11 cellular contexts compared by ENCODE assay signal in genomic region chr19:14138576-14139265, GRCh38. TPM values are rescaled to one million over a fixed set of nuclear protein-coding genes. Genes with fewer than 3 reads are reported as not detected.
DNase-seq lines count a peak whose midpoint lies in the region; ATAC-seq and TF ChIP-seq lines count a peak whose summit lies in the region.
"Had no signal": no experiment of that assay in that cellular context is flagged by ENCODE, and none has a peak within 500 bp of the region (broad histone marks: within the 10 kb centered on the region; RNA-seq: fewer than 3 reads in every experiment).

No MANE protein-coding gene starts in this region.

- H3K27me3 ChIP-seq in GM23248 (replicated peaks; ENCODE audit: insufficient read depth) (no peaks in the 10 kb centered on the region), gastrocnemius medialis (no peaks in the 10 kb centered on the region)

- DNase-seq in GM23248 = peak; percentile 39
- DNase-seq in fibroblast of villous mesenchyme (ENCODE audit: low read depth) = peak; percentile 62
- peak in 1 of 2 donors; percentile 30 for DNase-seq in gastrocnemius medialis
- no peak for DNase-seq in iPS-NIHi7 (ENCODE audit: extremely low spot score)
- DNase-seq in mucosa of gallbladder (ENCODE audit: low spot score) = no peak
- DNase-seq: amniotic stem cell; mucosa of descending colon; NK-92 treated with Interleukin-12 subunit alpha and Interleukin-12 subunit beta, amount 100 ng/mL, for 24 hours had no signal

- H3K79me2 ChIP-seq in GM23248 (ENCODE audit: insufficient read depth) = peaks cover 24% of the 10 kb centered on the region

- intact Hi-C loops in gastrocnemius medialis (cut with DNase I; ENCODE audit: low total_unique reads) = loop anchor here (5.0 kb wide), 3 partner anchors 131 to 269 kb away; partner anchors contain the start of gene RFX1

- TF ChIP-seq CTCF in VCaP (conservative IDR thresholded peaks at IDR 0.05) (no peak), fibroblast of villous mesenchyme (IDR thresholded peaks at IDR 0.05; ENCODE audit: insufficient read depth, low read depth, low read length) (no peak), gastrocnemius medialis (IDR thresholded peaks at IDR 0.05 in 4 of 5, conservative IDR thresholded peaks at IDR 0.05 in 1 of 5) (no peak)

- no peaks in the 10 kb centered on the region for H3K36me3 ChIP-seq in GM23248 (ENCODE audit: low read depth)
- H3K36me3 ChIP-seq in gastrocnemius medialis = no peaks in the 10 kb centered on the region

- H3K4me2 ChIP-seq in GM23248 (ENCODE audit: unreplicated experiment) = no peak overlapping the region

- no peak overlapping the region for H3K9ac ChIP-seq in GM23248

- no peak overlapping the region for H3K4me3 ChIP-seq in GM23248
- no peak overlapping the region for H3K4me3 ChIP-seq in fibroblast of villous mesenchyme (ENCODE audit: low read depth, low read length)
- no peak overlapping the region for H3K4me3 ChIP-seq in gastrocnemius medialis
- H3K4me3 ChIP-seq: mucosa of descending colon had no signal

- H3K27ac ChIP-seq in GM23248 (peak overlapping the region; percentile 76), VCaP (peak overlapping the region; percentile 83; the same call in 1 of the 2 replicates), gastrocnemius medialis (peak overlapping the region; percentile 91 to 99 (median 98))

- H3F3A ChIP-seq in GM23248 (ENCODE audit: insufficient read depth) = peaks cover 9% of the 10 kb centered on the region

- no peaks in the 10 kb centered on the region for H4K20me1 ChIP-seq in GM23248 (ENCODE audit: insufficient read depth)

- in situ Hi-C loops in GM23248 (cut with MboI) = no loop called here
- in situ Hi-C loops in gastrocnemius medialis (cut with MboI; ENCODE audit: low sequenced_read_pairs in 4 of 4) = no loop called here

- no peak for TF ChIP-seq POLR2A in gastrocnemius medialis (IDR thresholded peaks at IDR 0.05)

- ATAC-seq in gastrocnemius medialis (no peak), HG03139 (IDR thresholded peaks at IDR 0.05; ENCODE audit: unreplicated experiment) (no peak), GM18517 (IDR thresholded peaks at IDR 0.05; ENCODE audit: unreplicated experiment) (no peak)
- ATAC-seq: mucosa of descending colon had no signal

- H3K9me2 ChIP-seq in GM23248 (ENCODE audit: insufficient read depth) = no peaks in the 10 kb centered on the region

- 0 out of 2 replicates have a peak overlapping the region, but pooled peaks have one; percentile 19 for H2AFZ ChIP-seq in GM23248

- WGBS in GM23248 (ENCODE audit: low coverage in 1 of 2, low lambda C conversion rate in 2 of 2, missing lambda C conversion rate in 2 of 2), 2 experiments = 77% methylated on average over 9 of the region's 9 CpGs

- H3K9me3 ChIP-seq in GM23248 (ENCODE audit: low read depth) (no peaks in the 10 kb centered on the region), gastrocnemius medialis (no peaks in the 10 kb centered on the region)
- H3K9me3 ChIP-seq: mucosa of descending colon had no signal

- H3K4me1 ChIP-seq in GM23248 (ENCODE audit: insufficient read depth) (peaks cover 16% of the 10 kb centered on the region), gastrocnemius medialis (peaks cover 24 to 32% of the 10 kb centered on the region in 2 donors)

RNA-seq across cellular contexts. Expression of gene ASF1B, which starts 2.3 kb away (rescaled TPM):
- 7.6 and 11.2 TPM in 2 replicates for total RNA-seq in GM23248 (2014; rRNA removed; shearing (Covaris generic))
- polyA plus RNA-seq in GM23248 (2016; fragmentation: Nextera tagmentation; extraction: Ambion mirVana) = 18.0 and 19.0 TPM in 2 replicates
- total RNA-seq in fibroblast of villous mesenchyme (8.1 and 8.2 TPM in 2 replicates), gastrocnemius medialis (1 to 10 TPM in 3 of 4 donors, not detected in 1; 1.2 to 4.1 (median 1.5) TPM), mucosa of gallbladder (1.7 TPM)

RNA-seq across cellular contexts. Expression of gene PRKACA, which starts 21.2 kb away (rescaled TPM):
- 37.4 and 67.8 TPM in 2 replicates for total RNA-seq in GM23248 (2014; rRNA removed; shearing (Covaris generic))
- polyA plus RNA-seq in GM23248 (2016; fragmentation: Nextera tagmentation; extraction: Ambion mirVana) = 4.6 and 5.3 TPM in 2 replicates
- 50.1 and 50.3 TPM in 2 replicates for total RNA-seq in fibroblast of villous mesenchyme
- total RNA-seq in gastrocnemius medialis = 100 to 1,000 TPM in 3 of 4 donors, 10 to 100 TPM in 1; 74.7 to 180 (median 147) TPM
- 98.7 TPM for total RNA-seq in mucosa of gallbladder

RNA-seq across cellular contexts. Expression of gene SAMD1, which starts 48.2 kb away (rescaled TPM):
- total RNA-seq in GM23248 (2014; rRNA removed; shearing (Covaris generic)) = 42.5 and 50.8 TPM in 2 replicates
- polyA plus RNA-seq in GM23248 (2016; fragmentation: Nextera tagmentation; extraction: Ambion mirVana) = 5.4 and 5.7 TPM in 2 replicates
- 23.3 and 24.2 TPM in 2 replicates for total RNA-seq in fibroblast of villous mesenchyme
- 10 to 100 TPM; 15.1 to 71.8 (median 40.2) TPM for total RNA-seq in gastrocnemius medialis
- 56.5 TPM for total RNA-seq in mucosa of gallbladder

RNA-seq across cellular contexts. Expression of gene C19orf67, which starts 53.1 kb away (rescaled TPM):
- not detected in 2 replicates for total RNA-seq in GM23248 (2014; rRNA removed; shearing (Covaris generic))
- polyA plus RNA-seq in GM23248 (2016; fragmentation: Nextera tagmentation; extraction: Ambion mirVana) = not detected in 2 replicates
- total RNA-seq in fibroblast of villous mesenchyme (not detected in 2 replicates), gastrocnemius medialis (not detected), mucosa of gallbladder (not detected)

Comparison
In these comparisons a context has a peak if more than half of its experiments do, and no peak if none do; other contexts are left out.
1. DNase-seq: peak in GM23248 (single experiment) and fibroblast of villous mesenchyme (single experiment); none in iPS-NIHi7 (single experiment) and mucosa of gallbladder (single experiment).
2. Peak in every context shown above with its lines, with median percentiles within 50 percentile points of each other: H3K27ac ChIP-seq.